In genomic region chr15:60390231-60390630, GRCh38 we compare ENCODE assay signal across 14 cellular contexts. TPM values are rescaled to one million over a fixed set of nuclear protein-coding genes. Genes with fewer than 3 reads are reported as not detected.
DNase-seq lines count a peak whose midpoint lies in the region; ATAC-seq, FAIRE-seq and TF ChIP-seq lines count a peak whose summit lies in the region.
"Had no signal": no experiment of that assay in that cellular context is flagged by ENCODE, and none has a peak within 500 bp of the region (broad histone marks: within the 10 kb centered on the region; RNA-seq: fewer than 3 reads in every experiment).

No MANE protein-coding gene starts in this region.

- in situ Hi-C loops in K562 (cut with MboI), result no loop called here

- no peak overlapping the region for H3K9ac ChIP-seq in K562 (ENCODE audit: insufficient read depth in 1 of 2, low read depth in 2 of 2, low read length in 2 of 2)
- H3K9ac ChIP-seq in keratinocyte (ENCODE audit: control insufficient read depth, extremely low read depth, insufficient read depth, low read length), result peak overlapping the region; percentile 99

- H4K20me1 ChIP-seq in K562 (replicated peaks; ENCODE audit: control insufficient read depth, insufficient read depth, low read length), result peaks cover 58% of the 10 kb centered on the region
- peaks cover 78% of the 10 kb centered on the region for H4K20me1 ChIP-seq in keratinocyte (ENCODE audit: control insufficient read depth, extremely low read depth, insufficient read depth, low read length)

- no peak overlapping the region for H3K4me3 ChIP-seq in K562
- H3K4me3 ChIP-seq in keratinocyte (ENCODE audit: control insufficient read depth in 2 of 3, extremely low read depth in 1 of 3, insufficient read depth in 2 of 3, low read depth in 1 of 3, low read length in 3 of 3), result peak overlapping the region in 2 of 3 experiments; percentile 43 to 68
- peak overlapping the region; percentile 60 for H3K4me3 ChIP-seq in thoracic aorta

- ATAC-seq in K562 (no peak), thoracic aorta (ENCODE audit: insufficient number of reproducible peaks, low FRiP score, low read depth) (no peak), HG03175 (IDR thresholded peaks at IDR 0.05; ENCODE audit: unreplicated experiment) (no peak)
- ATAC-seq in activated CD4-positive, CD25-positive, alpha-beta regulatory T cell treated with anti-CD3 and anti-CD28 coated beads, Interleukin-2, amount 50 U/mL, for 24 hours, result no peak

- CTCF ChIA-PET in K562 (lab: Yijun Ruan, JAX; ENCODE audit: low intra/inter-chr PET ratio), result interaction anchor here (0.6 kb wide), 1 partner anchor 14 kb away, joined by 3 read pairs; no protein-coding TSS in a partner anchor

- no peaks in the 10 kb centered on the region for H3K9me3 Mint-ChIP-seq in T-helper 1 cell treated with Interleukin-12 subunit alpha and Interleukin-12 subunit beta and Interleukin-4 antibody, amounts not matched to agents 30 μg/mL and 1 μg/mL, for 36 hours
- H3K9me3 Mint-ChIP-seq: activated B cell treated with CpG ODN at 0.5 μM for 24 hours; activated naive CD8-positive, alpha-beta T cell treated with anti-CD3 and anti-CD28 coated beads, Interleukin-2, amount 10 ng/mL, durations not matched to agents 7 days and 5 days had no signal

- no peak overlapping the region for H3K4me2 ChIP-seq in K562 (ENCODE audit: insufficient read depth, low read length)
- peak overlapping the region; percentile 89 for H3K4me2 ChIP-seq in keratinocyte (ENCODE audit: control insufficient read depth, extremely low read depth, insufficient read depth, low read depth, low read length)

- 93% methylated on average over 6 of the region's 6 CpGs for WGBS in K562 (ENCODE audit: insufficient coverage, low coverage, missing lambda C conversion rate)

- TF ChIP-seq EP300 in K562 (IDR thresholded peaks at IDR 0.05; ENCODE audit: low read length), result no peak

- no peak overlapping the region for H2AFZ ChIP-seq in K562 (ENCODE audit: low read depth, low read length)
- H2AFZ ChIP-seq in keratinocyte (ENCODE audit: control insufficient read depth, low read length), result no peak overlapping the region

- dilution Hi-C loops in keratinocyte (cut with MboI; ENCODE audit: extremely low pct_ligation_motif_present, low sequenced_read_pairs), result no loop called here

- FAIRE-seq in K562 (lab: Jason Lieb, UNC) (no peak), keratinocyte (lab: Jason Lieb, UNC) (no peak)

- peaks cover 11 to 28% of the 10 kb centered on the region in 2 experiments for H3K4me1 ChIP-seq in K562 (replicated peaks in 1 of 2; ENCODE audit: control insufficient read depth in 2 of 2, insufficient read depth in 2 of 2, low read length in 2 of 2)
- H3K4me1 ChIP-seq in keratinocyte (ENCODE audit: control insufficient read depth, extremely low read depth, insufficient read depth, low read length), result peaks cover 88% of the 10 kb centered on the region
- peaks cover 53 to 95% of the 10 kb centered on the region in 2 donors for H3K4me1 ChIP-seq in thoracic aorta (ENCODE audit: control insufficient read depth in 1 of 2, low read depth in 2 of 2)

- no peak overlapping the region for H3K4me3 Mint-ChIP-seq in T-helper 1 cell treated with Interleukin-12 subunit alpha and Interleukin-12 subunit beta and Interleukin-4 antibody, amounts not matched to agents 30 μg/mL and 1 μg/mL, for 36 hours
- H3K4me3 Mint-ChIP-seq: activated B cell treated with CpG ODN at 0.5 μM for 24 hours had no signal

- TF ChIP-seq RAD21 in K562 (CRISPR knock-in tag; conservative IDR thresholded peaks at IDR 0.05 in 1 of 2, IDR thresholded peaks at IDR 0.05 in 1 of 2), result no peak

- H3K79me2 ChIP-seq in K562 (ENCODE audit: control insufficient read depth, insufficient read depth, low read length) (peaks cover 91% of the 10 kb centered on the region), keratinocyte (ENCODE audit: control insufficient read depth, insufficient read depth, low read length) (peaks cover 97% of the 10 kb centered on the region)

- BruUV-seq in K562 (replicated peaks; lab: Mats Ljungman, UMichigan), result no TSS peak

- intact Hi-C loops in K562 (cut with micrococcal nuclease), result no loop called here

- H3K27me3 Mint-ChIP-seq in T-helper 1 cell treated with Interleukin-12 subunit alpha and Interleukin-12 subunit beta and Interleukin-4 antibody, amounts not matched to agents 30 μg/mL and 1 μg/mL, for 36 hours (ENCODE audit: low read depth), result no peaks in the 10 kb centered on the region
- H3K27me3 Mint-ChIP-seq: activated B cell treated with CpG ODN at 0.5 μM for 24 hours; activated naive CD8-positive, alpha-beta T cell treated with anti-CD3 and anti-CD28 coated beads, Interleukin-2, amount 10 ng/mL, durations not matched to agents 7 days and 5 days had no signal

- H3K36me3 ChIP-seq in K562 (ENCODE audit: control insufficient read depth, insufficient read depth, low read length), result peaks cover 59% of the 10 kb centered on the region; the same call in 2 of the 3 replicates
- H3K36me3 ChIP-seq in keratinocyte (ENCODE audit: control insufficient read depth in 2 of 2, extremely low read depth in 1 of 2, insufficient read depth in 2 of 2, low read length in 2 of 2), result peaks cover 17 to 71% of the 10 kb centered on the region in 2 experiments
- H3K36me3 ChIP-seq in thoracic aorta, result no peaks in the 10 kb centered on the region
- H3K36me3 ChIP-seq: ovary had no signal

- no peak overlapping the region for H3K27ac ChIP-seq in K562 (ENCODE audit: extremely low read depth, low read depth, low read length)
- peak overlapping the region; percentile 99 for H3K27ac ChIP-seq in keratinocyte (ENCODE audit: control insufficient read depth, insufficient read depth, low read length)
- peak overlapping the region; percentile 59 to 99 for H3K27ac ChIP-seq in thoracic aorta

- 0 out of 2 replicates have a peak, but pooled peaks have one; percentile 10 for TF ChIP-seq POLR2A in K562 (conservative IDR thresholded peaks at IDR 0.05)

- H3K4me1 Mint-ChIP-seq in T-helper 1 cell treated with Interleukin-12 subunit alpha and Interleukin-12 subunit beta and Interleukin-4 antibody, amounts not matched to agents 30 μg/mL and 1 μg/mL, for 36 hours (ENCODE audit: low read depth), result peaks cover 64% of the 10 kb centered on the region

- H3K36me3 Mint-ChIP-seq in T-helper 1 cell treated with Interleukin-12 subunit alpha and Interleukin-12 subunit beta and Interleukin-4 antibody, amounts not matched to agents 30 μg/mL and 1 μg/mL, for 36 hours (ENCODE audit: low read depth), result peaks cover 40% of the 10 kb centered on the region

- POLR2A ChIA-PET in K562 (lab: Yijun Ruan, JAX), result interaction anchor here (1.0 kb wide), 2 partner anchors 10 to 11 kb away, joined by 3 to 4 read pairs; no protein-coding TSS in a partner anchor

- no peaks in the 10 kb centered on the region for H3K9me3 ChIP-seq in K562 (replicated peaks; ENCODE audit: control insufficient read depth, insufficient read depth, low read depth, low read length)
- no peaks in the 10 kb centered on the region for H3K9me3 ChIP-seq in keratinocyte (ENCODE audit: control insufficient read depth, low read depth, low read length)
- H3K9me3 ChIP-seq in thoracic aorta, result no peaks in the 10 kb centered on the region
- H3K9me3 ChIP-seq: ovary had no signal

- no peak for TF ChIP-seq CTCF in K562 (IDR thresholded peaks at IDR 0.05 in 2 of 3, conservative IDR thresholded peaks at IDR 0.05 in 1 of 3; ENCODE audit: insufficient read depth in 2 of 3, low read depth in 1 of 3, low read length in 3 of 3)
- no peak for TF ChIP-seq CTCF in keratinocyte (optimal IDR thresholded peaks at IDR 0.05 in 1 of 3, IDR thresholded peaks at IDR 0.05 in 1 of 3, conservative IDR thresholded peaks at IDR 0.05 in 1 of 3; ENCODE audit: extremely low read depth in 1 of 3, insufficient read depth in 2 of 3, low read length in 3 of 3)
- no peak for TF ChIP-seq CTCF in thoracic aorta (IDR thresholded peaks at IDR 0.05)

- peaks cover 14% of the 10 kb centered on the region for H3K9me1 ChIP-seq in K562 (ENCODE audit: control insufficient read depth, insufficient read depth, low read length)
- H3K9me1 ChIP-seq in keratinocyte (ENCODE audit: control insufficient read depth, extremely low read depth, insufficient read depth, low read length), result peaks cover 3% of the 10 kb centered on the region

- DNase-seq in T-helper 1 cell, result no peak
- DNase-seq in K562 (ENCODE audit: extremely low read depth in 1 of 4, low spot score in 3 of 4), result no peak
- DNase-seq in keratinocyte (ENCODE audit: low read depth, low spot score), result peak; percentile 41
- no peak for DNase-seq in thoracic aorta (ENCODE audit: low spot score)
- no peak for DNase-seq in midbrain (lab: John Stamatoyannopoulos, UW)
- DNase-seq: 8988T; activated B cell treated with CpG ODN at 0.5 μM for 24 hours; activated naive CD8-positive, alpha-beta T cell treated with anti-CD3 and anti-CD28 coated beads, Interleukin-2, amount 10 ng/mL, durations not matched to agents 7 days and 5 days; KG1; NCI-H524 treated with DMSO at 0.1 percent for 48 hours; ovary had no signal

- peak overlapping the region; percentile 76 for H3K27ac Mint-ChIP-seq in T-helper 1 cell treated with Interleukin-12 subunit alpha and Interleukin-12 subunit beta and Interleukin-4 antibody, amounts not matched to agents 30 μg/mL and 1 μg/mL, for 36 hours
- H3K27ac Mint-ChIP-seq: activated B cell treated with CpG ODN at 0.5 μM for 24 hours had no signal

- no peaks in the 10 kb centered on the region for H3K27me3 ChIP-seq in K562 (ENCODE audit: control insufficient read depth in 2 of 2, insufficient read depth in 2 of 2, low read length in 2 of 2)
- no peaks in the 10 kb centered on the region for H3K27me3 ChIP-seq in keratinocyte (ENCODE audit: control insufficient read depth, extremely low read depth, insufficient read depth, low read length)
- H3K27me3 ChIP-seq in thoracic aorta (replicated peaks; ENCODE audit: insufficient read depth), result no peaks in the 10 kb centered on the region
- H3K27me3 ChIP-seq: ovary had no signal

RNA-seq across cellular contexts. Expression of gene ANXA2, which starts 7.6 kb away (rescaled TPM):
- total RNA-seq in K562 (2011; cell fraction: chromatin; rRNA removed; ENCODE audit: low replicate concordance), result 164 and 212 TPM in 2 replicates
- 137 and 142 TPM in 2 replicates for total RNA-seq in K562 (2011; cell fraction: nucleolus; rRNA removed)
- 205 and 289 TPM in 2 replicates for total RNA-seq in K562 (2011; cell fraction: nucleoplasm; rRNA removed)
- total RNA-seq in K562 (2014; rRNA removed), result 348 and 357 TPM in 2 replicates
- 452 and 478 TPM in 2 replicates for total RNA-seq in K562 (2014; rRNA removed; fragmentation: Illumina TruSeq; extraction: Trizol)
- 361 and 377 TPM in 2 replicates for total RNA-seq in K562 (2015; rRNA removed; fragmentation: Illumina TruSeq; extraction: Trizol)
- 298 and 301 TPM in 2 replicates for total RNA-seq in K562 (2021)
- polyA plus RNA-seq in K562 (2011; rRNA removed), result 505 and 549 TPM in 2 replicates
- 382 and 535 TPM in 2 replicates for polyA plus RNA-seq in K562 (2011; cell fraction: cytosol; rRNA removed)
- polyA plus RNA-seq in K562 (2011; cell fraction: nucleus; rRNA removed), result 156 and 264 TPM in 2 replicates
- polyA plus RNA-seq in K562 (2012), result 225 and 402 TPM in 2 replicates
- polyA plus RNA-seq in K562 (2014; fragmentation: Illumina TruSeq; extraction: Trizol), result 545 and 579 TPM in 2 replicates
- polyA plus RNA-seq in K562 (2014; fragmentation: Nextera tagmentation; extraction: Ambion mirVana), result 1,000 to 10,000 TPM in 1 of 2 experiments, 100 to 1,000 TPM in 1; 826 to 1,102 TPM
- polyA plus RNA-seq in K562 (2014; rRNA removed), result 451 and 471 TPM in 2 replicates
- 663 and 682 TPM in 2 replicates for polyA minus RNA-seq in K562 (2011; rRNA and poly(A)+ RNA removed)
- 189 and 192 TPM in 2 replicates for polyA minus RNA-seq in K562 (2011; cell fraction: cytosol; rRNA and poly(A)+ RNA removed)
- polyA minus RNA-seq in K562 (2011; cell fraction: nucleus; rRNA and poly(A)+ RNA removed), result 71.9 and 132 TPM in 2 replicates
- polyA plus RNA-seq in keratinocyte, result 10,132 to 15,949 TPM (median 11,017 TPM) in 3 replicates
- 4,066 TPM for polyA plus RNA-seq in keratinocyte (2011; ENCODE audit: low read depth)
- polyA plus RNA-seq in keratinocyte (2011; cell fraction: cytosol; rRNA removed), result 14,846 and 18,096 TPM in 2 replicates
- 11,086 and 11,309 TPM in 2 replicates for polyA plus RNA-seq in keratinocyte (2011; cell fraction: nucleus; rRNA removed)
- 4,107 and 9,800 TPM in 2 replicates for polyA plus RNA-seq in keratinocyte (2012; ENCODE audit: low replicate concordance)
- polyA minus RNA-seq in keratinocyte, result 5,148 to 8,880 TPM (median 8,598 TPM) in 3 replicates
- polyA minus RNA-seq in keratinocyte (2011; cell fraction: cytosol; rRNA and poly(A)+ RNA removed), result 5,055 TPM
- polyA minus RNA-seq in keratinocyte (2011; cell fraction: nucleus; rRNA and poly(A)+ RNA removed), result 2,602 and 4,474 TPM in 2 replicates
- 100 to 1,000 TPM; 752 to 812 TPM for total RNA-seq in thoracic aorta
